In the genomic region with DNA sequence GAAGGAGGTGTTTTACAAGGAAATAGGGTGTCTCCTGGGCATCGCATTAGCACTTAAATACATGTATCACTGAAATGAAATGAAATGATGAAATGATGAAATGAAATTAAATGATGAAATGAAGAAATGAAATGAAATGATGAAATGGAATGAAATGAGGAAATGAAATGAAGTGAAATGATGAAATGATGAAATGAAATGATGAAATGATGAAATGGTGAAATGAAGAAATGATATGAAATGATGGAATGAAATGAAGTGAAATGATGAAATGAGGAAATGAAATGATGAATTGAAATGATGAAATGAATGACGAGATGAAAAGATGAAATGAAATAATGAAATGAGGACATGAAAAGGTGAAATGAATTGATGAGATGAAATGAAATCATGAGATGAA, we compare ENCODE assay signal across 2 cellular contexts.
TF ChIP-seq lines count a peak whose summit lies in the region.
"Not testable (repeated sequence)": the region's sequence is repeated elsewhere in the genome, so short reads cannot be mapped to it uniquely, and the experiment has no call there.

No MANE protein-coding gene starts in this region.

TF ChIP-seq in HEK293, 187 proteins besides CTCF, POLR2A, EP300 and RAD21 (continued from another document):
- TF ChIP-seq ATF2 (tag by site-specific recombination; IDR thresholded peaks at IDR 0.05; ENCODE audit: low read depth), result peak; percentile 57

TF ChIP-seq in HepG2, 621 proteins besides CTCF, POLR2A, EP300 and RAD21:
- TF ChIP-seq, protein P1, sequence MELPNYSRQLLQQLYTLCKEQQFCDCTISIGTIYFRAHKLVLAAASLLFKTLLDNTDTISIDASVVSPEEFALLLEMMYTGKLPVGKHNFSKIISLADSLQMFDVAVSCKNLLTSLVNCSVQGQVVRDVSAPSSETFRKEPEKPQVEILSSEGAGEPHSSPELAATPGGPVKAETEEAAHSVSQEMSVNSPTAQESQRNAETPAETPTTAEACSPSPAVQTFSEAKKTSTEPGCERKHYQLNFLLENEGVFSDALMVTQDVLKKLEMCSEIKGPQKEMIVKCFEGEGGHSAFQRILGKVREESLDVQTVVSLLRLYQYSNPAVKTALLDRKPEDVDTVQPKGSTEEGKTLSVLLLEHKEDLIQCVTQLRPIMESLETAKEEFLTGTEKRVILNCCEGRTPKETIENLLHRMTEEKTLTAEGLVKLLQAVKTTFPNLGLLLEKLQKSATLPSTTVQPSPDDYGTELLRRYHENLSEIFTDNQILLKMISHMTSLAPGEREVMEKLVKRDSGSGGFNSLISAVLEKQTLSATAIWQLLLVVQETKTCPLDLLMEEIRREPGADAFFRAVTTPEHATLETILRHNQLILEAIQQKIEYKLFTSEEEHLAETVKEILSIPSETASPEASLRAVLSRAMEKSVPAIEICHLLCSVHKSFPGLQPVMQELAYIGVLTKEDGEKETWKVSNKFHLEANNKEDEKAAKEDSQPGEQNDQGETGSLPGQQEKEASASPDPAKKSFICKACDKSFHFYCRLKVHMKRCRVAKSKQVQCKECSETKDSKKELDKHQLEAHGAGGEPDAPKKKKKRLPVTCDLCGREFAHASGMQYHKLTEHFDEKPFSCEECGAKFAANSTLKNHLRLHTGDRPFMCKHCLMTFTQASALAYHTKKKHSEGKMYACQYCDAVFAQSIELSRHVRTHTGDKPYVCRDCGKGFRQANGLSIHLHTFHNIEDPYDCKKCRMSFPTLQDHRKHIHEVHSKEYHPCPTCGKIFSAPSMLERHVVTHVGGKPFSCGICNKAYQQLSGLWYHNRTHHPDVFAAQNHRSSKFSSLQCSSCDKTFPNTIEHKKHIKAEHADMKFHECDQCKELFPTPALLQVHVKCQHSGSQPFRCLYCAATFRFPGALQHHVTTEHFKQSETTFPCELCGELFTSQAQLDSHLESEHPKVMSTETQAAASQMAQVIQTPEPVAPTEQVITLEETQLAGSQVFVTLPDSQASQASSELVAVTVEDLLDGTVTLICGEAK (IDR thresholded peaks at IDR 0.05), result 0 out of 2 replicates have a peak, but pooled peaks have one; percentile 11
- TF ChIP-seq, protein P1 (CRISPR knock-in tag; IDR thresholded peaks at IDR 0.05), result not testable (repeated sequence)
- peak; percentile 94 for TF ChIP-seq ATF7 (IDR thresholded peaks at IDR 0.05)
- not testable (repeated sequence) for TF ChIP-seq ATF7 (CRISPR knock-in tag; IDR thresholded peaks at IDR 0.05)
